8 cellular contexts compared by ENCODE assay signal in the genomic region with DNA sequence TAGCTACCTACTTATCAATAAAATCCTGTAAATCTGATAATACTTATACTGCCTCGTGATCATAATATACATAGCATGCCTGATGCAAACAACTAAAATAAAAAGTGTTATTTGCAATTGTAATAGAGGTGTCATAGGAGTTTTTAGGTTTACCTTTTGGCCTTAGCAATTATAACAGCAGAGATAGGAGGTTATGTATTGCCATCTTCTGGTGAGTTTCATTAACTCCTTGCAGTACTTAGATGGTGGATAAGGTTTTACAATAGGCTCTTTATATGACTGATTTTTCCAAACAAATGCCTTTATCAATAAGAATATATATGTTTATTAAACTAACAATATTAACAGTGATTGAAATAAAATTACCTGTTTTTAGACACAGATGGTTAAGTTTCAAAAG. TPM values are rescaled to one million over a fixed set of nuclear protein-coding genes. Genes with fewer than 3 reads are reported as not detected.
A peak's percentile ranks its signal among the peaks of the same experiment; 100 is the strongest.
DNase-seq lines count a peak whose midpoint lies in the region; ATAC-seq and TF ChIP-seq lines count a peak whose summit lies in the region.

No MANE protein-coding gene starts in this region.

- POLR2A ChIA-PET in CD8-positive, alpha-beta memory T cell (lab: Charles Lee), result no interaction called here

- DNase-seq in adipocyte (ENCODE audit: low read depth) (peak; percentile 42), lung microvascular endothelial cell (ENCODE audit: low read depth in 2 of 2) (peak; percentile 56 to 74), NCI-H1694 treated with DMSO at 0.1 percent for 48 hours (lab: John Stamatoyannopoulos, UW) (no peak)
- no peak for DNase-seq in CD8-positive, alpha-beta memory T cell

- H3K9ac ChIP-seq in adipocyte (ENCODE audit: low read length), result no peak overlapping the region

- H3K36me3 ChIP-seq in DOHH2 (ENCODE audit: control insufficient read depth, low read length), result no peaks in the 10 kb centered on the region
- no peaks in the 10 kb centered on the region for H3K36me3 ChIP-seq in adipocyte (ENCODE audit: control insufficient read depth, insufficient read depth, low read length, severe bottlenecking)
- H3K36me3 ChIP-seq in CD8-positive, alpha-beta memory T cell (ENCODE audit: insufficient read depth, low read length), result no peaks in the 10 kb centered on the region

- H4K20me1 ChIP-seq in DOHH2 (ENCODE audit: control insufficient read depth, insufficient read depth, low read depth, low read length), result no peaks in the 10 kb centered on the region

- CTCF ChIA-PET in CD8-positive, alpha-beta memory T cell (lab: Charles Lee), result no interaction called here

- no peak overlapping the region for H3K27ac ChIP-seq in DOHH2 (ENCODE audit: low read depth, low read length)
- H3K27ac ChIP-seq in CD8-positive, alpha-beta memory T cell (ENCODE audit: low read depth, low read length), result no peak overlapping the region

- no peaks in the 10 kb centered on the region for H3K9me2 ChIP-seq in DOHH2 (replicated peaks; ENCODE audit: control insufficient read depth, low read length)

- H3K4me2 ChIP-seq in DOHH2 (ENCODE audit: low read length), result no peak overlapping the region

- H3K36me3 Mint-ChIP-seq in CD8-positive, alpha-beta memory T cell, result no peaks in the 10 kb centered on the region

- H3K27me3 ChIP-seq in DOHH2 (ENCODE audit: control insufficient read depth, low read length), result no peaks in the 10 kb centered on the region
- H3K27me3 ChIP-seq in adipocyte (replicated peaks; ENCODE audit: control insufficient read depth, insufficient read depth, low read length), result no peaks in the 10 kb centered on the region
- H3K27me3 ChIP-seq in CD8-positive, alpha-beta memory T cell (ENCODE audit: insufficient read depth, low read length, poor library complexity, severe bottlenecking), result no peaks in the 10 kb centered on the region

- H3K4me1 Mint-ChIP-seq in CD8-positive, alpha-beta memory T cell, result no peaks in the 10 kb centered on the region

- TF ChIP-seq CTCF in DOHH2 (IDR thresholded peaks at IDR 0.05; ENCODE audit: low read depth, low read length, poor library complexity, severe bottlenecking), result peak; percentile 25

- no peaks in the 10 kb centered on the region for H3K79me2 ChIP-seq in DOHH2 (ENCODE audit: control insufficient read depth, low read length)

- H3K27ac Mint-ChIP-seq in CD8-positive, alpha-beta memory T cell, result no peak overlapping the region

- peaks cover 9 to 18% of the 10 kb centered on the region in 2 donors for H3K27me3 Mint-ChIP-seq in CD8-positive, alpha-beta memory T cell

- H3K4me3 Mint-ChIP-seq in CD8-positive, alpha-beta memory T cell, result no peak overlapping the region

- no peaks in the 10 kb centered on the region for H3F3A ChIP-seq in DOHH2 (ENCODE audit: control insufficient read depth, insufficient read depth)

- no peak overlapping the region for H3K4me3 ChIP-seq in DOHH2 (ENCODE audit: low read length)
- no peak overlapping the region for H3K4me3 ChIP-seq in adipocyte (ENCODE audit: low read length)
- no peak overlapping the region for H3K4me3 ChIP-seq in CD8-positive, alpha-beta memory T cell (ENCODE audit: low read length)

- no peaks in the 10 kb centered on the region for H3K9me3 ChIP-seq in DOHH2 (ENCODE audit: control insufficient read depth, insufficient read depth, low read length)
- no peaks in the 10 kb centered on the region for H3K9me3 ChIP-seq in adipocyte (ENCODE audit: control insufficient read depth, low read length)
- no peaks in the 10 kb centered on the region for H3K9me3 ChIP-seq in CD8-positive, alpha-beta memory T cell (ENCODE audit: low read length)

- peak; percentile 43 for ATAC-seq in HG03175 (IDR thresholded peaks at IDR 0.05; ENCODE audit: unreplicated experiment)
- ATAC-seq in GM19452 (IDR thresholded peaks at IDR 0.05; ENCODE audit: unreplicated experiment), result no peak
- ATAC-seq in HG02759 (IDR thresholded peaks at IDR 0.05; ENCODE audit: unreplicated experiment), result no peak

- H3K4me1 ChIP-seq in DOHH2 (ENCODE audit: control insufficient read depth, low read length) (no peaks in the 10 kb centered on the region), adipocyte (ENCODE audit: control insufficient read depth, insufficient read depth, low read length) (peaks cover 5% of the 10 kb centered on the region)
- no peaks in the 10 kb centered on the region for H3K4me1 ChIP-seq in CD8-positive, alpha-beta memory T cell (ENCODE audit: insufficient read depth, low read length)

- H3K9me3 Mint-ChIP-seq in CD8-positive, alpha-beta memory T cell, result peaks cover 0 to 4% (median 0%) of the 10 kb centered on the region in 5 donors

RNA-seq across cellular contexts. Expression of a gene that starts 27.8 kb away (rescaled TPM):
- total RNA-seq in lung microvascular endothelial cell, result 170 and 256 TPM in 2 replicates
- not detected for total RNA-seq in CD8-positive, alpha-beta memory T cell
- not detected for polyA plus RNA-seq in CD8-positive, alpha-beta memory T cell

RNA-seq across cellular contexts. Expression of a gene that starts 32.7 kb away (rescaled TPM):
- total RNA-seq in lung microvascular endothelial cell, result 39.0 and 44.8 TPM in 2 replicates
- total RNA-seq in CD8-positive, alpha-beta memory T cell, result 10 to 100 TPM; 41.0 to 48.4 TPM
- 79.0 TPM for polyA plus RNA-seq in CD8-positive, alpha-beta memory T cell

Comparison
In these comparisons a context has a peak if more than half of its experiments do, and no peak if none do; other contexts are left out.
1. DNase-seq: peak in adipocyte (single experiment) and lung microvascular endothelial cell (2 of 2); none in NCI-H1694 treated with DMSO at 0.1 percent for 48 hours (single experiment) and CD8-positive, alpha-beta memory T cell (0 of 5).
2. RNA of a gene that starts 27.8 kb away (total RNA-seq): 170 to 256 TPM in lung microvascular endothelial cell; not detected in CD8-positive, alpha-beta memory T cell; every median in the first group is over 100 times any median in the second.